Comparison of ENCODE assay signal across 9 cellular contexts in the genomic region with DNA sequence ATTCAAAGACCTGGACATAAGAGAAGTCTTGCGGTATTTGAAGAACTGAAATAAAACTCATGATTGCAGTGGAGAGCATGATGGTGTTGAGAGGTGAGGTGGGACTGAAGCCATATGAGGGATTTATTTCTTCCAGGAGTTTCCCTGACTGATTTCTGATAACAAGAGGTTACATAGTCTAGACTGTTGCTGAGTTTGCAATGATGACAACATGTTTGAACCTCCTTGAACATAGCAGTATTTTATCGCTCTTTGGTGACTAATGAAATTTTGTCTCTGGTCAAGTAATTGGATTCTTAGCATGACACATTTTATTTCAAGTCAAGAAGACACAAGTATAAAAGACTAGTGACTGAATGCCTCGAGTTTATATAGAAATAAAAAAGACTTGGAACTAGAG.
"Had no signal": no experiment of that assay in that cellular context is flagged by ENCODE, and none has a peak within 500 bp of the region (broad histone marks: within the 10 kb centered on the region; RNA-seq: fewer than 3 reads in every experiment).

No MANE protein-coding gene starts in this region.

- H2AFZ ChIP-seq: GM23338 had no signal

- ATAC-seq: GM23338, HepG2 had no signal

- H3K4me3 ChIP-seq: GM23338 had no signal

- H3K4me1 Mint-ChIP-seq: IgD-negative memory B cell had no signal

- H3K27ac Mint-ChIP-seq: GM23338, H9, IgD-negative memory B cell had no signal

- H3K4me3 Mint-ChIP-seq: GM23338, H9, IgD-negative memory B cell had no signal

- H3K27ac ChIP-seq: HL-60 had no signal

- H3K9me3 Mint-ChIP-seq: GM23338, H9 had no signal

- H3K36me3 Mint-ChIP-seq: IgD-negative memory B cell had no signal

- FAIRE-seq: H1, H54, HepG2 had no signal

- H3K4me2 ChIP-seq: GM23338 had no signal

- DNase-seq: H9, HCEC 1CT, KG1 had no signal
